ENCODE assay signal across 18 cellular contexts in the genomic region with DNA sequence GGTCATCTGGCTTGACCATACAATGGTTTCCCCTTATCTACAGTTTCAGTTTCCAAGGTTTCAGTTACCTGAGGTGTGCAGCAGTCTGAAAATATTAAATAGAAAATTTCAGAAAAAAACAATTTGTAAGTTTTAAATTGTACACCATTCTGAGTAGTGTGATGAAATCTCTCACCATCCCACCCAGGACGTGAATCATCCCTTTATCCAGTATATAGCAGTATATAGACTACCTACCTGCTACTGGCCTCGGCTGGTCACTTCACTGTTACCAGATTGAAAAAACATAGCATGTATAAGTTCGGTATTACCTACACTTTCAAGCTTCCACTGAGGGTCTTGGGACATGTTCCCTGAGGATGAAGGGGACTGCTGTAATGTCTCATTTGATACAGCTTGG. TPM values are rescaled to one million over a fixed set of nuclear protein-coding genes. Genes with fewer than 3 reads are reported as not detected.
A peak's percentile ranks its signal among the peaks of the same experiment; 100 is the strongest.
DNase-seq lines count a peak whose midpoint lies in the region; ATAC-seq, FAIRE-seq and TF ChIP-seq lines count a peak whose summit lies in the region.
"Had no signal": no experiment of that assay in that cellular context is flagged by ENCODE, and none has a peak within 500 bp of the region (broad histone marks: within the 10 kb centered on the region; RNA-seq: fewer than 3 reads in every experiment).

No MANE protein-coding gene starts in this region.

- peak; percentile 63 for FAIRE-seq in HTR-8/SVneo (lab: Jason Lieb, UNC)
- no peak for FAIRE-seq in K562 (lab: Jason Lieb, UNC)

- H3K4me2 ChIP-seq in K562 (ENCODE audit: insufficient read depth, low read length) = no peak overlapping the region

- no peak overlapping the region for H2AFZ ChIP-seq in K562 (ENCODE audit: low read depth, low read length)

- in situ Hi-C loops in K562 (cut with MboI) = no loop called here

- H3K9ac ChIP-seq in K562 (ENCODE audit: insufficient read depth in 1 of 2, low read depth in 2 of 2, low read length in 2 of 2) = no peak overlapping the region

- ATAC-seq in K562 = 0 out of 3 replicates have a peak, but pooled peaks have one; percentile 18
- ATAC-seq in GM19023 (IDR thresholded peaks at IDR 0.05; ENCODE audit: unreplicated experiment) = no peak

- peak; percentile 10 for DNase-seq in EL
- DNase-seq in HTR-8/SVneo (ENCODE audit: insufficient read length, low spot score) = no peak
- no peak for DNase-seq in K562 (ENCODE audit: extremely low read depth in 1 of 4, low spot score in 3 of 4)
- peak; percentile 32 for DNase-seq in iris pigment epithelial cell (ENCODE audit: low read depth)
- no peak for DNase-seq in GOT3 (lab: John Stamatoyannopoulos, UW)
- DNase-seq in NCI-H510A treated with DMSO at 0.1 percent for 48 hours (lab: John Stamatoyannopoulos, UW) = no peak
- DNase-seq: ACHN, AML-193, COR-L47, DMS53, NCI-H1092, NCI-H146, NCI-H2081 treated with DMSO at 0.1 percent for 48 hours, NCI-H2227 treated with DMSO at 0.1 percent for 48 hours, NCI-H524 treated with DMSO at 0.1 percent for 48 hours, OCI-M1 had no signal

- no peak for TF ChIP-seq RAD21 in K562 (CRISPR knock-in tag; conservative IDR thresholded peaks at IDR 0.05 in 1 of 2, IDR thresholded peaks at IDR 0.05 in 1 of 2)

- no peak overlapping the region for H3K4me3 ChIP-seq in K562
- H3K4me3 ChIP-seq: HAP-1 had no signal

- TF ChIP-seq POLR2A in K562 (conservative IDR thresholded peaks at IDR 0.05) = no peak

- peaks cover 0 to 7% of the 10 kb centered on the region in 2 experiments; a peak in 2 of 5 replicates for H3K4me1 ChIP-seq in K562 (replicated peaks in 1 of 2; ENCODE audit: control insufficient read depth in 2 of 2, insufficient read depth in 2 of 2, low read length in 2 of 2)
- H3K4me1 ChIP-seq: HAP-1 had no signal

- CTCF ChIA-PET in K562 (lab: Yijun Ruan, JAX; ENCODE audit: low intra/inter-chr PET ratio) = no interaction called here

- H3K27ac ChIP-seq in K562 (ENCODE audit: extremely low read depth, low read depth, low read length) = no peak overlapping the region

- H3K36me3 ChIP-seq in K562 (ENCODE audit: control insufficient read depth, insufficient read depth, low read length) = peaks cover 19% of the 10 kb centered on the region; the same call in 2 of the 3 replicates

- peaks cover 94% of the 10 kb centered on the region for H3K79me2 ChIP-seq in K562 (ENCODE audit: control insufficient read depth, insufficient read depth, low read length)

- TF ChIP-seq EP300 in K562 (IDR thresholded peaks at IDR 0.05; ENCODE audit: low read length) = no peak

- H3K9me3 ChIP-seq in K562 (replicated peaks; ENCODE audit: control insufficient read depth, insufficient read depth, low read depth, low read length) = no peaks in the 10 kb centered on the region
- H3K9me3 ChIP-seq: HAP-1 had no signal

- 88% methylated on average over 3 of the region's 3 CpGs for WGBS in K562 (ENCODE audit: insufficient coverage, low coverage, missing lambda C conversion rate)

- H3K27me3 ChIP-seq in K562 (ENCODE audit: control insufficient read depth in 2 of 2, insufficient read depth in 2 of 2, low read length in 2 of 2) = no peaks in the 10 kb centered on the region

- POLR2A ChIA-PET in K562 (lab: Yijun Ruan, JAX) = interaction anchor here (0.6 to 1.2 kb wide), 3 partner anchors 8 to 312 kb away, joined by 3 to 5 read pairs (median 3); no protein-coding TSS in a partner anchor

- no peaks in the 10 kb centered on the region for H3K9me1 ChIP-seq in K562 (ENCODE audit: control insufficient read depth, insufficient read depth, low read length)

- H4K20me1 ChIP-seq in K562 (replicated peaks; ENCODE audit: control insufficient read depth, insufficient read depth, low read length) = peaks cover 7% of the 10 kb centered on the region; the same call in 1 of the 2 replicates

- BruUV-seq in K562 (replicated peaks; lab: Mats Ljungman, UMichigan) = no TSS peak

- TF ChIP-seq CTCF in K562 (IDR thresholded peaks at IDR 0.05 in 2 of 3, conservative IDR thresholded peaks at IDR 0.05 in 1 of 3; ENCODE audit: insufficient read depth in 2 of 3, low read depth in 1 of 3, low read length in 3 of 3) = no peak

- intact Hi-C loops in K562 (cut with micrococcal nuclease) = no loop called here

TF ChIP-seq in K562, 482 proteins besides CTCF, POLR2A, EP300 and RAD21:
- TF ChIP-seq GATAD2A (IDR thresholded peaks at IDR 0.05) (no peak), PTTG1 (tag; IDR thresholded peaks at IDR 0.05; ENCODE audit: low read depth) (no peak), ZBTB26 (CRISPR knock-in tag; IDR thresholded peaks at IDR 0.05) (no peak), ZNF263 (CRISPR knock-in tag; IDR thresholded peaks at IDR 0.05; ENCODE audit: borderline replicate concordance) (no peak), SREBF2 (CRISPR knock-in tag; IDR thresholded peaks at IDR 0.05) (no peak), FOXP4 (CRISPR knock-in tag; IDR thresholded peaks at IDR 0.05; ENCODE audit: borderline replicate concordance) (no peak), ELF1 (tag; IDR thresholded peaks at IDR 0.05) (no peak), SMARCA5 (IDR thresholded peaks at IDR 0.05) (no peak), TCF7 (IDR thresholded peaks at IDR 0.05; ENCODE audit: borderline replicate concordance) (no peak), MLX (CRISPR knock-in tag; conservative IDR thresholded peaks at IDR 0.05) (no peak), ZNF282 (CRISPR knock-in tag; IDR thresholded peaks at IDR 0.05) (no peak), KHSRP (IDR thresholded peaks at IDR 0.05) (no peak), NELFE (IDR thresholded peaks at IDR 0.05; ENCODE audit: insufficient read depth, insufficient read length) (no peak)

RNA-seq across cellular contexts. Expression of gene ARIH1, which starts 12.0 kb away (rescaled TPM):
- total RNA-seq in K562 (2011; cell fraction: chromatin; rRNA removed; ENCODE audit: low replicate concordance) = 51.5 and 91.3 TPM in 2 replicates
- 18.7 and 28.0 TPM in 2 replicates for total RNA-seq in K562 (2011; cell fraction: nucleolus; rRNA removed)
- 45.0 and 57.7 TPM in 2 replicates for total RNA-seq in K562 (2011; cell fraction: nucleoplasm; rRNA removed)
- 38.4 and 42.3 TPM in 2 replicates for total RNA-seq in K562 (2014; rRNA removed)
- 31.4 and 43.9 TPM in 2 replicates for total RNA-seq in K562 (2014; rRNA removed; fragmentation: Illumina TruSeq; extraction: Trizol)
- 24.0 and 28.3 TPM in 2 replicates for total RNA-seq in K562 (2015; rRNA removed; fragmentation: Illumina TruSeq; extraction: Trizol)
- total RNA-seq in K562 (2021) = 122 and 125 TPM in 2 replicates
- polyA plus RNA-seq in K562 (2011; rRNA removed) = 64.8 and 82.6 TPM in 2 replicates
- polyA plus RNA-seq in K562 (2011; cell fraction: cytosol; rRNA removed) = 12.2 and 27.9 TPM in 2 replicates
- polyA plus RNA-seq in K562 (2011; cell fraction: nucleus; rRNA removed) = 65.5 and 70.4 TPM in 2 replicates
- 36.4 and 57.5 TPM in 2 replicates for polyA plus RNA-seq in K562 (2012)
- 37.6 and 39.5 TPM in 2 replicates for polyA plus RNA-seq in K562 (2014; fragmentation: Illumina TruSeq; extraction: Trizol)
- 10 to 100 TPM; 17.7 to 18.0 TPM for polyA plus RNA-seq in K562 (2014; fragmentation: Nextera tagmentation; extraction: Ambion mirVana)
- polyA plus RNA-seq in K562 (2014; rRNA removed) = 28.9 and 29.9 TPM in 2 replicates
- polyA minus RNA-seq in K562 (2011; rRNA and poly(A)+ RNA removed) = 154 and 190 TPM in 2 replicates
- 73.1 and 92.7 TPM in 2 replicates for polyA minus RNA-seq in K562 (2011; cell fraction: cytosol; rRNA and poly(A)+ RNA removed)
- polyA minus RNA-seq in K562 (2011; cell fraction: nucleus; rRNA and poly(A)+ RNA removed) = 24.0 and 47.7 TPM in 2 replicates

Comparison
In these comparisons a context has a peak if more than half of its experiments do, and no peak if none do; other contexts are left out.
1. DNase-seq: peak in EL (single experiment) and iris pigment epithelial cell (single experiment); none in HTR-8/SVneo (single experiment), K562 (0 of 4), GOT3 (single experiment) and NCI-H510A treated with DMSO at 0.1 percent for 48 hours (single experiment).